ENCODE assay signal across 20 cellular contexts in the genomic region with DNA sequence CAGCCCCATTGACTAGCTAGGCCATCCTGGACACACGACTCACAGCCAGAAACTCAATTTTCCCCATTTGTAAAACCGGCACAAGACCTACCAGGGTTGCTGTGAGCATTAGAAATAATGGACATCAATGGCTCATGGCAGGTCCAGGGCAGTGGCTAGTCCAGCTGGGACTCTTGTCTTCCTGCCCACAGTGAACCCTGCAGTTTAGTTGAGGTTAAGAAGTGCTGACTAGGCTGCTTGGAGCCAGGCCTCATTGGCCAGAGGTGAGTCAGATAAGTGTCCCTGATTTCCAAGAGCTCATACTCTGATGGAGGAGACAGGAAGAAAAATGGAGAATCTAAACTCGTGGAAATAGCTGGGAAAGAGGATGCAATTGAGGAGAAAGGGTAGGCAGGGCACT.
DNase-seq lines count a peak whose midpoint lies in the region; ATAC-seq, FAIRE-seq and TF ChIP-seq lines count a peak whose summit lies in the region.
"Had no signal": no experiment of that assay in that cellular context is flagged by ENCODE, and none has a peak within 500 bp of the region (broad histone marks: within the 10 kb centered on the region; RNA-seq: fewer than 3 reads in every experiment).

No MANE protein-coding gene starts in this region.

- WGBS in mammary epithelial cell (ENCODE audit: low coverage, missing lambda C conversion rate), result 39% methylated on average over 3 of the region's 3 CpGs

- no peaks in the 10 kb centered on the region for H3K9me3 ChIP-seq in mammary epithelial cell (replicated peaks; ENCODE audit: insufficient read depth, low read length)
- H3K9me3 ChIP-seq: esophagus squamous epithelium had no signal

- H3K27ac Mint-ChIP-seq in MCF 10A (ENCODE audit: low read depth, unreplicated experiment) (no peak overlapping the region), glutamatergic neuron (ENCODE audit: unreplicated experiment) (peak overlapping the region; percentile 40), type B pancreatic cell (no peak overlapping the region)

- POLR2A ChIA-PET in MCF 10A (lab: Yijun Ruan, JAX), result no interaction called here

- H3K4me3 Mint-ChIP-seq in MCF 10A (ENCODE audit: unreplicated experiment) (peak overlapping the region; percentile 5), glutamatergic neuron (ENCODE audit: unreplicated experiment) (peak overlapping the region; percentile 99), type B pancreatic cell (peak overlapping the region; percentile 94)

- no peaks in the 10 kb centered on the region for H4K20me1 ChIP-seq in mammary epithelial cell (ENCODE audit: insufficient read depth, low read length)

- no peaks in the 10 kb centered on the region for H3K36me3 ChIP-seq in mammary epithelial cell (ENCODE audit: insufficient read depth, low read length)
- H3K36me3 ChIP-seq: esophagus squamous epithelium had no signal

- dilution Hi-C loops in mammary epithelial cell (cut with HindIII; ENCODE audit: low sequenced_read_pairs), result no loop called here

- intact Hi-C loops in MCF 10A (cut with micrococcal nuclease) (no loop called here), mammary epithelial cell (cut with micrococcal nuclease) (no loop called here)

- no peak for DNase-seq in MCF 10A (ENCODE audit: unreplicated experiment)
- no peak for DNase-seq in mammary epithelial cell
- DNase-seq in RCC 7860 (ENCODE audit: low spot score), result no peak
- no peak for DNase-seq in glutamatergic neuron
- DNase-seq in type B pancreatic cell (ENCODE audit: extremely low spot score, unreplicated experiment), result no peak
- no peak for DNase-seq in NCI-H510A (lab: John Stamatoyannopoulos, UW)
- no peak for DNase-seq in central memory CD4-positive, alpha-beta T cell
- DNase-seq: activated CD4-positive, CD25-positive, alpha-beta regulatory T cell; activated CD8-positive, alpha-beta memory T cell treated with anti-CD3 and anti-CD28 coated beads for 24 hours; effector CD4-positive, alpha-beta T cell; esophagus squamous epithelium; GM23248; NCI-H526 treated with DMSO at 0.1 percent for 48 hours; occipital lobe; right cardiac atrium; stimulated activated CD4-positive, alpha-beta T cell treated with anti-CD3 and anti-CD28 coated beads, Interleukin-15, amount 100 ng/mL, for 24 hours; T-helper 9 cell had no signal

- in situ Hi-C loops in mammary epithelial cell (cut with MboI; ENCODE audit: low sequenced_read_pairs in 2 of 2), result no loop called here

- peak; percentile 4 for FAIRE-seq in RCC 7860 (lab: Jason Lieb, UNC)
- FAIRE-seq: HTR-8/SVneo had no signal

- H3K9ac ChIP-seq in mammary epithelial cell (ENCODE audit: insufficient read depth, low read length), result no peak overlapping the region
- H3K9ac ChIP-seq: GM23248 had no signal

- no peak overlapping the region for H3K4me3 ChIP-seq in mammary epithelial cell (replicated peaks in 1 of 3; ENCODE audit: insufficient read depth in 1 of 3, low read depth in 2 of 3, low read length in 3 of 3)
- H3K4me3 ChIP-seq: esophagus squamous epithelium, GM23248 had no signal

- H2AFZ ChIP-seq in mammary epithelial cell (ENCODE audit: low read depth, low read length), result no peak overlapping the region
- H2AFZ ChIP-seq: GM23248 had no signal

- H3K4me1 Mint-ChIP-seq in MCF 10A (ENCODE audit: insufficient read depth, unreplicated experiment) (peaks cover 9% of the 10 kb centered on the region), glutamatergic neuron (ENCODE audit: low read depth, unreplicated experiment) (peaks cover 14% of the 10 kb centered on the region), type B pancreatic cell (ENCODE audit: unreplicated experiment) (peaks cover 10% of the 10 kb centered on the region)

- CTCF ChIA-PET in MCF 10A (lab: Yijun Ruan, JAX), result interaction anchor here (1.1 kb wide), 1 partner anchor 59 kb away, joined by 3 read pairs; no protein-coding TSS in a partner anchor
- CTCF ChIA-PET in mammary epithelial cell (lab: Charles Lee; ENCODE audit: low non-redundant PET), result no interaction called here

- no peaks in the 10 kb centered on the region for H3K27me3 ChIP-seq in mammary epithelial cell (ENCODE audit: insufficient read depth, low read length)

- no peak overlapping the region for H3K4me2 ChIP-seq in mammary epithelial cell (ENCODE audit: insufficient read depth, low read depth, low read length)

- H3K36me3 Mint-ChIP-seq in MCF 10A (ENCODE audit: insufficient read depth, unreplicated experiment) (no peaks in the 10 kb centered on the region), glutamatergic neuron (ENCODE audit: unreplicated experiment) (no peaks in the 10 kb centered on the region), type B pancreatic cell (no peaks in the 10 kb centered on the region)

- H3K9me3 Mint-ChIP-seq in MCF 10A (ENCODE audit: unreplicated experiment) (no peaks in the 10 kb centered on the region), glutamatergic neuron (ENCODE audit: unreplicated experiment) (peaks cover 6% of the 10 kb centered on the region), type B pancreatic cell (no peaks in the 10 kb centered on the region)
- H3K9me3 Mint-ChIP-seq: central memory CD8-positive, alpha-beta T cell had no signal

- TF ChIP-seq CTCF in MCF 10A (IDR thresholded peaks at IDR 0.05; ENCODE audit: unreplicated experiment) (no peak), mammary epithelial cell (conservative IDR thresholded peaks at IDR 0.05 in 1 of 2, IDR thresholded peaks at IDR 0.05 in 1 of 2; ENCODE audit: extremely low read depth in 1 of 2, insufficient read depth in 1 of 2, low read depth in 1 of 2, low read length in 2 of 2) (no peak), glutamatergic neuron (IDR thresholded peaks at IDR 0.05; ENCODE audit: partially characterized antibody, unreplicated experiment) (no peak), type B pancreatic cell (conservative IDR thresholded peaks at IDR 0.05) (no peak)

- H3K79me2 ChIP-seq in mammary epithelial cell (ENCODE audit: insufficient read depth, low read length), result no peaks in the 10 kb centered on the region

- no TSS peak for BruUV-seq in MCF 10A (replicated peaks; lab: Mats Ljungman, UMichigan)
- BruUV-seq in mammary epithelial cell (replicated peaks; lab: Mats Ljungman, UMichigan), result no TSS peak

- no peak for ATAC-seq in HG02642 (IDR thresholded peaks at IDR 0.05; ENCODE audit: poor library complexity, unreplicated experiment)
- ATAC-seq: right cardiac atrium had no signal

- peaks cover 4% of the 10 kb centered on the region for H3K4me1 ChIP-seq in mammary epithelial cell (ENCODE audit: insufficient read depth, low read length)

- H3K27ac ChIP-seq in mammary epithelial cell (ENCODE audit: insufficient read depth, low read depth, low read length), result no peak overlapping the region
- H3K27ac ChIP-seq: esophagus squamous epithelium, GM23248 had no signal

- H3K27me3 Mint-ChIP-seq in MCF 10A (ENCODE audit: insufficient read depth, unreplicated experiment) (no peaks in the 10 kb centered on the region), glutamatergic neuron (ENCODE audit: unreplicated experiment) (peaks cover 12% of the 10 kb centered on the region), type B pancreatic cell (peaks cover 9% of the 10 kb centered on the region)

Comparison
In these comparisons a context has a peak if more than half of its experiments do, and no peak if none do; other contexts are left out.
1. H3K4me3 Mint-ChIP-seq: peak in every context shown above with its lines; median percentile 99 in glutamatergic neuron; 94 in type B pancreatic cell; 5 in MCF 10A.